ENCODE assay signal across 28 cellular contexts in the genomic region with DNA sequence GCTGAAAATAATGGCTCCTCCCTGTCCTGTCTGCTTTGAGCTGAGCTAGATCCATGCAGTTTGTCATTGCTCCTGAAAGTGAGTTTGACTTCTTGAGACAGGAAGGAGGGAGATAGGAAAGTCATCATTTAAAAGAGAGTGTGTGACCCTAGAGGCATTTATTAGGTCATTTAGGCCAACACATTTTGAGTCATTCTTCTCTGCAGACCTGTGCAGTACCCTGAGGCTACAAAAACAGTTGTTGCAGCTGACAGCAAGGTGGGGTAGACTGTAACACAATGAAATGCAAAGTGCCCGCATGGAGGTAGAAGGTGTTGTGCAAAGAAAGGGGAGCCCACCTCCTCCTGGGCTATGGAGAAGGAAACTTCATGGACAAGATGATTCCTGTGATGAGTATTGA.
DNase-seq lines count a peak whose midpoint lies in the region; ATAC-seq, FAIRE-seq and TF ChIP-seq lines count a peak whose summit lies in the region.
"Had no signal": no experiment of that assay in that cellular context is flagged by ENCODE, and none has a peak within 500 bp of the region (broad histone marks: within the 10 kb centered on the region; RNA-seq: fewer than 3 reads in every experiment).

No MANE protein-coding gene starts in this region.

- H3K9me3 ChIP-seq in H1 (ENCODE audit: insufficient read depth in 2 of 2, low read depth in 1 of 2, low read length in 1 of 2) (peaks cover 3 to 7% of the 10 kb centered on the region in 2 experiments; a peak in 1 of 4 replicates), trophoblast cell (ENCODE audit: insufficient read depth, low read depth, low read length) (no peaks in the 10 kb centered on the region)
- H3K9me3 ChIP-seq: prostate gland had no signal

- H4K91ac ChIP-seq in H1 (replicated peaks; ENCODE audit: insufficient read length, low read length), result no peak overlapping the region
- peak overlapping the region; percentile 83 for H4K91ac ChIP-seq in trophoblast cell (ENCODE audit: low read depth, low read length)

- H3K4me2 ChIP-seq in H1 (ENCODE audit: insufficient read depth in 1 of 2, low read depth in 2 of 2, low read length in 2 of 2) (no peak overlapping the region), trophoblast cell (ENCODE audit: low read length) (peak overlapping the region; percentile 17)
- H3K4me2 ChIP-seq: hepatocyte had no signal

- peak overlapping the region; percentile 51 for H3K27ac Mint-ChIP-seq in HFFc6
- H3K27ac Mint-ChIP-seq: activated naive CD4-positive, alpha-beta T cell treated with anti-CD3 and anti-CD28 coated beads for 36 hours; CD4-positive, alpha-beta memory T cell; effector memory CD8-positive, alpha-beta T cell; T-helper 2 cell treated with Interferon-gamma antibody and Interleukin-4, amounts not matched to agents 5 μg/mL and 100 μg/mL, for 36 hours had no signal

- peak overlapping the region; percentile 22 for H3K4me3 Mint-ChIP-seq in HFFc6
- H3K4me3 Mint-ChIP-seq: activated naive CD4-positive, alpha-beta T cell treated with anti-CD3 and anti-CD28 coated beads for 36 hours; effector memory CD8-positive, alpha-beta T cell; T-helper 2 cell treated with Interferon-gamma antibody and Interleukin-4, amounts not matched to agents 5 μg/mL and 100 μg/mL, for 36 hours had no signal

- H2BK5ac ChIP-seq in H1 (ENCODE audit: low read depth, low read length) (no peak overlapping the region), trophoblast cell (ENCODE audit: low read depth, low read length, poor library complexity) (no peak overlapping the region)

- no peak for TF ChIP-seq RAD21 in H1 (IDR thresholded peaks at IDR 0.05 in 1 of 2, conservative IDR thresholded peaks at IDR 0.05 in 1 of 2; ENCODE audit: low read depth in 2 of 2, low read length in 2 of 2)

- no peaks in the 10 kb centered on the region for H4K20me1 ChIP-seq in H1 (replicated peaks in 1 of 2; ENCODE audit: control insufficient read depth in 1 of 2, insufficient read depth in 2 of 2, low read length in 2 of 2)

- H2AFZ ChIP-seq in H1 (ENCODE audit: low read length) (peak overlapping the region; percentile 86), trophoblast cell (ENCODE audit: insufficient read depth, low read length, poor library complexity) (no peak overlapping the region)
- H2AFZ ChIP-seq: hepatocyte had no signal

- TF ChIP-seq CTCF in HFFc6 (IDR thresholded peaks at IDR 0.05), result no peak
- TF ChIP-seq CTCF in H1 (IDR thresholded peaks at IDR 0.05; ENCODE audit: control extremely low read depth in 1 of 3, insufficient read depth in 1 of 3, low read depth in 1 of 3, low read length in 3 of 3), result no peak

- H4K8ac ChIP-seq in H1 (ENCODE audit: extremely low read depth, insufficient read depth, low read length), result no peak overlapping the region
- H4K8ac ChIP-seq in trophoblast cell (ENCODE audit: low read depth, low read length), result no peak overlapping the region

- H3K14ac ChIP-seq in H1 (ENCODE audit: insufficient read length) (no peak overlapping the region), trophoblast cell (ENCODE audit: low read length) (no peak overlapping the region)

- no peaks in the 10 kb centered on the region; the same call in 1 of the 2 replicates for H3K23me2 ChIP-seq in H1 (ENCODE audit: low read depth, low read length)

- no peaks in the 10 kb centered on the region for H3K27me3 ChIP-seq in H1 (replicated peaks in 1 of 4; ENCODE audit: control insufficient read depth in 3 of 4, extremely low read depth in 1 of 4, insufficient read depth in 3 of 4, low read length in 3 of 4)
- no peaks in the 10 kb centered on the region for H3K27me3 ChIP-seq in trophoblast cell (ENCODE audit: insufficient read depth, low read length)
- H3K27me3 ChIP-seq: hepatocyte, Peyer's patch, upper lobe of left lung had no signal

- no peaks in the 10 kb centered on the region for H3K79me1 ChIP-seq in H1 (ENCODE audit: low read depth, low read length)
- peaks cover 20% of the 10 kb centered on the region for H3K79me1 ChIP-seq in trophoblast cell (ENCODE audit: low read length)

- ATAC-seq in HG03159 (IDR thresholded peaks at IDR 0.05; ENCODE audit: unreplicated experiment), result no peak
- ATAC-seq: effector memory CD8-positive, alpha-beta T cell; esophagus mucosa had no signal

- no peak overlapping the region for H3K18ac ChIP-seq in H1 (ENCODE audit: extremely low read depth, low read length)
- no peak overlapping the region for H3K18ac ChIP-seq in trophoblast cell (ENCODE audit: low read length)

- H2BK120ac ChIP-seq in H1 (replicated peaks; ENCODE audit: low read depth, low read length) (no peak overlapping the region), trophoblast cell (ENCODE audit: insufficient read depth, low read length, poor library complexity) (no peak overlapping the region)

- H2BK15ac ChIP-seq in H1 (ENCODE audit: low read length), result no peak overlapping the region

- H3K9ac ChIP-seq in H1 (replicated peaks in 1 of 4; ENCODE audit: extremely low read depth in 1 of 4, low read depth in 3 of 4, low read length in 3 of 4) (no peak overlapping the region), trophoblast cell (ENCODE audit: low read length) (no peak overlapping the region)

- WGBS in H1 (ENCODE audit: extremely low coverage in 1 of 2, insufficient coverage in 1 of 2, insufficient read length in 1 of 2, insufficient replicate concordance in 2 of 2, low coverage in 1 of 2, low lambda C conversion rate in 2 of 2, missing lambda C conversion rate in 1 of 2), 2 experiments, result 92% methylated on average over 1 of the region's 1 CpG; no CpG with 5 or more reads in 1 of the 2 experiments
- no CpG with 5 or more reads among the region's 1 CpG for WGBS in trophoblast cell (ENCODE audit: extremely low coverage, insufficient coverage, insufficient read length)

- no peak overlapping the region for H2BK12ac ChIP-seq in H1 (ENCODE audit: low read depth, low read length)
- H2BK12ac ChIP-seq in trophoblast cell (ENCODE audit: low read length), result no peak overlapping the region

- H4K12ac ChIP-seq in trophoblast cell (ENCODE audit: low read depth, low read length), result no peak overlapping the region

- H3K4ac ChIP-seq in H1 (replicated peaks; ENCODE audit: insufficient read length, low read depth, low read length) (no peak overlapping the region), trophoblast cell (ENCODE audit: low read depth, low read length) (no peak overlapping the region)

- H2BK20ac ChIP-seq in H1 (ENCODE audit: low read length), result no peak overlapping the region

- H3K36me3 ChIP-seq in H1 (ENCODE audit: control insufficient read depth in 2 of 4, insufficient read depth in 4 of 4, low read length in 3 of 4) (no peaks in the 10 kb centered on the region), trophoblast cell (ENCODE audit: control insufficient read depth in 1 of 2, insufficient read depth in 2 of 2, low read length in 2 of 2) (no peaks in the 10 kb centered on the region)
- H3K36me3 ChIP-seq: left ventricle myocardium inferior, Peyer's patch, prostate gland, upper lobe of left lung, WERI-Rb-1 had no signal

- FAIRE-seq in H1 (lab: Jason Lieb, UNC), result no peak
- FAIRE-seq: frontal cortex, G401.6, GM18507 had no signal

- H4K5ac ChIP-seq in H1 (ENCODE audit: insufficient read length, low read depth, low read length), result no peak overlapping the region

- no peak overlapping the region for H2AK5ac ChIP-seq in H1 (ENCODE audit: low read depth, low read length)
- H2AK5ac ChIP-seq in trophoblast cell (ENCODE audit: low read length), result no peak overlapping the region

- H3K36me3 Mint-ChIP-seq in HFFc6 (ENCODE audit: low read depth), result peaks cover 12% of the 10 kb centered on the region
- H3K36me3 Mint-ChIP-seq: CD4-positive, alpha-beta memory T cell had no signal

- POLR2A ChIA-PET in H1 (lab: Charles Lee; ENCODE audit: partially characterized antibody), result no interaction called here

- H3K9me3 Mint-ChIP-seq in HFFc6, result peaks cover 18% of the 10 kb centered on the region
- H3K9me3 Mint-ChIP-seq: activated naive CD4-positive, alpha-beta T cell treated with anti-CD3 and anti-CD28 coated beads for 36 hours; effector memory CD8-positive, alpha-beta T cell had no signal

- TF ChIP-seq POLR2A in H1 (IDR thresholded peaks at IDR 0.05; ENCODE audit: control extremely low read depth in 1 of 2, low read depth in 2 of 2, low read length in 2 of 2), result no peak

- no peak overlapping the region for H3K56ac ChIP-seq in H1 (replicated peaks; ENCODE audit: insufficient read length, low read depth, low read length)

- H3K4me1 ChIP-seq in H1 (replicated peaks in 1 of 4; ENCODE audit: control insufficient read depth in 3 of 4, insufficient read depth in 4 of 4, low read length in 3 of 4) (no peaks in the 10 kb centered on the region), trophoblast cell (ENCODE audit: control insufficient read depth in 1 of 2, insufficient read depth in 2 of 2, low read length in 2 of 2) (peaks cover 10 to 28% of the 10 kb centered on the region in 2 experiments)
- H3K4me1 ChIP-seq: Peyer's patch, prostate gland, upper lobe of left lung had no signal

- H3K27me3 Mint-ChIP-seq in HFFc6 (ENCODE audit: insufficient read depth), result no peaks in the 10 kb centered on the region; the same call in 1 of the 2 replicates

- DNase-seq in HFFc6, result no peak
- peak; percentile 22 for DNase-seq in RKO (ENCODE audit: low spot score)
- DNase-seq in H1 (ENCODE audit: low read depth in 1 of 2, low spot score in 2 of 2), result no peak
- DNase-seq in trophoblast cell, result peak; percentile 90 to 98
- DNase-seq in NCI-H2107 (lab: John Stamatoyannopoulos, UW), result no peak
- no peak for DNase-seq in mesenteric fat pad (ENCODE audit: low spot score)
- no peak for DNase-seq in 8988T
- DNase-seq: activated CD4-positive, alpha-beta T cell treated with anti-CD3 and anti-CD28 coated beads, Interleukin-2, amount 50 U/mL, for 1 hour; activated naive CD4-positive, alpha-beta T cell treated with anti-CD3 and anti-CD28 coated beads for 36 hours; CD4-positive, alpha-beta memory T cell; effector memory CD8-positive, alpha-beta T cell; Karpas-422; left ventricle myocardium inferior; NCI-H1105 treated with DMSO at 0.1 percent for 48 hours; NCI-H2081 treated with DMSO at 0.1 percent for 48 hours; NCI-H446; Peyer's patch; upper lobe of left lung; WERI-Rb-1 had no signal

- H3K79me2 ChIP-seq in H1 (ENCODE audit: control insufficient read depth in 1 of 2, insufficient read depth in 2 of 2, low read length in 2 of 2), result no peaks in the 10 kb centered on the region
- peaks cover 2% of the 10 kb centered on the region for H3K79me2 ChIP-seq in trophoblast cell (ENCODE audit: control insufficient read depth, insufficient read depth, low read length, poor library complexity)
- H3K79me2 ChIP-seq: hepatocyte had no signal

- peaks cover 64% of the 10 kb centered on the region for H3K4me1 Mint-ChIP-seq in HFFc6 (ENCODE audit: low read depth)
- H3K4me1 Mint-ChIP-seq: CD4-positive, alpha-beta memory T cell had no signal

- CTCF ChIA-PET in H1 (lab: Charles Lee; ENCODE audit: partially characterized antibody), result interaction anchor here (1.1 to 1.3 kb wide), 3 partner anchors 31 to 481 kb away, joined by 3 read pairs; no protein-coding TSS in a partner anchor

- TF ChIP-seq EP300 in H1 (IDR thresholded peaks at IDR 0.05; ENCODE audit: borderline replicate concordance in 1 of 2, low read depth in 2 of 2, low read length in 2 of 2), result no peak

- H3K27ac ChIP-seq in H1 (ENCODE audit: low read depth, low read length) (no peak overlapping the region), trophoblast cell (ENCODE audit: low read depth, low read length) (peak overlapping the region; percentile 29)
- H3K27ac ChIP-seq: coronary artery, hepatocyte, left ventricle myocardium inferior, Peyer's patch, prostate gland, upper lobe of left lung, WERI-Rb-1 had no signal

- H3K23ac ChIP-seq in H1 (ENCODE audit: insufficient read length) (no peak overlapping the region), trophoblast cell (ENCODE audit: low read length) (no peak overlapping the region)

- H3K4me3 ChIP-seq in H1 (ENCODE audit: extremely low read depth in 1 of 4, insufficient read depth in 2 of 4, low read depth in 3 of 4, low read length in 4 of 4) (no peak overlapping the region), trophoblast cell (ENCODE audit: low read depth, low read length) (no peak overlapping the region)
- H3K4me3 ChIP-seq: coronary artery, hepatocyte, left ventricle myocardium inferior, Peyer's patch, prostate gland, upper lobe of left lung had no signal

Comparison
In these comparisons a context has a peak if more than half of its experiments do, and no peak if none do; other contexts are left out.
1. DNase-seq: peak in RKO (single experiment) and trophoblast cell (2 of 2); none in HFFc6 (single experiment), H1 (0 of 2), NCI-H2107 (single experiment), mesenteric fat pad (single experiment) and 8988T (single experiment).